Comparison of ENCODE assay signal across 17 cellular contexts in the genomic region with DNA sequence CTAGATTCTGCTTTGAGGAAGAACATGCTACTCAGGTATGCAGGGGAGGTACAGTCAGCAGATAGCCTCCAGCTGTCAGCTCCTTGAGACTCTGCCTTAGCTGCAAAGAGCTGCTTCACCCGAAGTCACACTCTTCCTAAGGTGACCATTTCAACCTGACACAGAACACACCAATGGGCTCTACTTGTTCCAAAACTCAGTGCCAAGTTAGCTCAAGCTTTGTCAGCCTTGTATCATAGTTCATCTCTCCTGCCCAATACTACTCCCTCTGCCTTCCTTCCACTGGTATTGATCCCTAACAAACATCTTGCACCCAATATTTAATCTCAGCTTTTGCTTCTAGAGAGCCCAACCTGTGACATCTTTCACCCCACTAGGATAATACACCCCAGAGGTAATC. TPM values are rescaled to one million over a fixed set of nuclear protein-coding genes. Genes with fewer than 3 reads are reported as not detected.
DNase-seq lines count a peak whose midpoint lies in the region; ATAC-seq and TF ChIP-seq lines count a peak whose summit lies in the region.
"Had no signal": no experiment of that assay in that cellular context is flagged by ENCODE, and none has a peak within 500 bp of the region (broad histone marks: within the 10 kb centered on the region; RNA-seq: fewer than 3 reads in every experiment).

No MANE protein-coding gene starts in this region.

- H2AFZ ChIP-seq in KMS-11 (ENCODE audit: low read depth): peak overlapping the region; percentile 72
- H2AFZ ChIP-seq: GM23338 had no signal

- H3K27ac ChIP-seq in KMS-11: peak overlapping the region; percentile 78
- peak overlapping the region in 2 of 3 donors; percentile 54 to 62 for H3K27ac ChIP-seq in thyroid gland

- WGBS in thyroid gland, 2 donors: 20 to 45% methylated on average over 1 of the region's 1 CpG

- no peaks in the 10 kb centered on the region for H3K9me3 ChIP-seq in thyroid gland

- no peak overlapping the region for H3K9ac ChIP-seq in KMS-11

- TF ChIP-seq POLR2A in thyroid gland (IDR thresholded peaks at IDR 0.05): no peak

- H3K4me1 ChIP-seq in KMS-11 (ENCODE audit: low read depth, poor library complexity, severe bottlenecking): peaks cover 52% of the 10 kb centered on the region
- H3K4me1 ChIP-seq in thyroid gland: peaks cover 6 to 8% of the 10 kb centered on the region in 2 donors

- H3K27me3 ChIP-seq in KMS-11 (ENCODE audit: insufficient read depth, low read depth) (no peaks in the 10 kb centered on the region), thyroid gland (no peaks in the 10 kb centered on the region)

- no peak overlapping the region for H3K4me3 ChIP-seq in KMS-11 (IDR thresholded peaks at IDR 0.05; ENCODE audit: insufficient read depth, low read depth, low read length)
- H3K4me3 ChIP-seq in thyroid gland (replicated peaks in 1 of 3): no peak overlapping the region
- H3K4me3 ChIP-seq: GM12878, GM23338 had no signal

- no peaks in the 10 kb centered on the region for H4K20me1 ChIP-seq in KMS-11 (ENCODE audit: insufficient read depth)

- no peak for TF ChIP-seq CTCF in KMS-11 (conservative IDR thresholded peaks at IDR 0.05; ENCODE audit: low read depth, low read length)
- no peak for TF ChIP-seq CTCF in thyroid gland (IDR thresholded peaks at IDR 0.05)

- intact Hi-C loops in thyroid gland (cut with DNase I): no loop called here

- H3K4me2 ChIP-seq in KMS-11: peak overlapping the region; percentile 89
- H3K4me2 ChIP-seq: GM23338 had no signal

- H3K36me3 ChIP-seq in KMS-11 (ENCODE audit: insufficient read depth) (no peaks in the 10 kb centered on the region), thyroid gland (no peaks in the 10 kb centered on the region)

- no peaks in the 10 kb centered on the region for H3K79me2 ChIP-seq in KMS-11 (ENCODE audit: insufficient read depth, low read depth)

- DNase-seq in RPMI8226 (peak; percentile 41), left lobe of liver (ENCODE audit: low spot score) (no peak), thyroid gland (no peak), NCI-H748 treated with DMSO at 0.1 percent for 48 hours (lab: John Stamatoyannopoulos, UW) (no peak), germinal center (ENCODE audit: low spot score) (no peak)
- DNase-seq: C1 segment of cervical spinal cord; Calu3; CD4-positive, alpha-beta memory T cell; COR-L47; DMS53; DMS79 treated with DMSO at 0.1 percent for 48 hours; H9 had no signal

- peak; percentile 74 for ATAC-seq in left lobe of liver
- no peak for ATAC-seq in activated CD4-positive, CD25-positive, alpha-beta regulatory T cell treated with anti-CD3 and anti-CD28 coated beads, Interleukin-2, amount 50 U/mL, for 24 hours
- ATAC-seq: GM12878, GM23338, HCT116 had no signal

RNA-seq across cellular contexts. Expression of a gene that starts 7.8 kb away (rescaled TPM):
- 22.7 TPM for total RNA-seq in left lobe of liver
- total RNA-seq in thyroid gland: 10 to 100 TPM; 67.1 to 75.8 (median 69.2) TPM

RNA-seq across cellular contexts. Expression of a gene that starts 8.9 kb away (rescaled TPM):
- total RNA-seq in left lobe of liver (7.5 TPM), thyroid gland (10 to 100 TPM; 24.3 to 35.6 (median 26.6) TPM)
